Comparison of ENCODE assay signal across 8 cellular contexts in genomic region chr2:10863837-10864236, GRCh38. TPM values are rescaled to one million over a fixed set of nuclear protein-coding genes. Genes with fewer than 3 reads are reported as not detected.
DNase-seq lines count a peak whose midpoint lies in the region; ATAC-seq lines count a peak whose summit lies in the region.

No MANE protein-coding gene starts in this region.

- peak; percentile 71 for DNase-seq in cardiac septum (ENCODE audit: low spot score)
- DNase-seq in left cardiac atrium = no peak
- DNase-seq in SKM-1 treated with dmso at 0.1 percent for 144 hours (lab: John Stamatoyannopoulos, UW; ENCODE audit: unreplicated experiment) = peak; percentile 74
- no peak for DNase-seq in NCI-H2171 treated with DMSO at 0.1 percent for 48 hours (lab: John Stamatoyannopoulos, UW)
- no peak for DNase-seq in NCI-H748 (lab: John Stamatoyannopoulos, UW; ENCODE audit: unreplicated experiment)
- DNase-seq in cortex of kidney (lab: John Stamatoyannopoulos, UW) = no peak

- H3K9me3 ChIP-seq in stomach smooth muscle (ENCODE audit: control insufficient read depth in 2 of 2, low read length in 2 of 2) = no peaks in the 10 kb centered on the region

- ATAC-seq in left cardiac atrium = no peak
- ATAC-seq in HG03025 (IDR thresholded peaks at IDR 0.05; ENCODE audit: low FRiP score, unreplicated experiment) = peak; percentile 65

- H3K9ac ChIP-seq in stomach smooth muscle (ENCODE audit: low read length in 2 of 2) = no peak overlapping the region

- no peaks in the 10 kb centered on the region for H3K27me3 ChIP-seq in stomach smooth muscle (ENCODE audit: control insufficient read depth in 1 of 2, insufficient read depth in 2 of 2, low read length in 2 of 2)

- H3K4me3 ChIP-seq in stomach smooth muscle (ENCODE audit: low read length in 2 of 2) = no peak overlapping the region

- no peaks in the 10 kb centered on the region for H3K36me3 ChIP-seq in stomach smooth muscle (ENCODE audit: control insufficient read depth in 2 of 2, insufficient read depth in 2 of 2, low read length in 2 of 2)

- intact Hi-C loops in cardiac septum (cut with DNase I) (loop anchor here (2.0 kb wide), 1 partner anchor 17 kb away; no protein-coding TSS in a partner anchor), left cardiac atrium (cut with DNase I) (no loop called here)

- H3K4me1 ChIP-seq in stomach smooth muscle (ENCODE audit: control insufficient read depth, insufficient read depth, low read length) = peaks cover 31% of the 10 kb centered on the region

- peak overlapping the region; percentile 6 for H3K27ac ChIP-seq in stomach smooth muscle (ENCODE audit: low read length)

RNA-seq across cellular contexts. Expression of gene KCNF1, which starts 47.9 kb away (rescaled TPM):
- total RNA-seq in cardiac septum (0.27 TPM), left cardiac atrium (under 1 TPM; 0.24 to 0.97 TPM)

RNA-seq across cellular contexts. Expression of gene PDIA6, which starts 51.3 kb away (rescaled TPM):
- total RNA-seq in cardiac septum (130 TPM), left cardiac atrium (100 to 1,000 TPM; 149 to 157 TPM)

Comparison
In these comparisons a context has a peak if more than half of its experiments do, and no peak if none do; other contexts are left out.
1. DNase-seq: peak in cardiac septum (single experiment) and SKM-1 treated with dmso at 0.1 percent for 144 hours (single experiment); none in left cardiac atrium (single experiment), NCI-H2171 treated with DMSO at 0.1 percent for 48 hours (single experiment), NCI-H748 (single experiment) and cortex of kidney (single experiment).